In genomic region chr9:124339603-124340146, GRCh38 we compare ENCODE assay signal across 15 cellular contexts.
DNase-seq lines count a peak whose midpoint lies in the region; FAIRE-seq and TF ChIP-seq lines count a peak whose summit lies in the region.
"Had no signal": no experiment of that assay in that cellular context is flagged by ENCODE, and none has a peak within 500 bp of the region (broad histone marks: within the 10 kb centered on the region; RNA-seq: fewer than 3 reads in every experiment).

No MANE protein-coding gene starts in this region.

- TF ChIP-seq CTCF in RWPE1 (conservative IDR thresholded peaks at IDR 0.05; ENCODE audit: low read depth) (no peak), kidney (IDR thresholded peaks at IDR 0.05; ENCODE audit: borderline replicate concordance, extremely low read depth, insufficient read depth) (no peak), osteoblast (IDR thresholded peaks at IDR 0.05; ENCODE audit: extremely low read depth, low read depth, low read length) (no peak), coronary artery (IDR thresholded peaks at IDR 0.05) (no peak), MCF 10A (IDR thresholded peaks at IDR 0.05; ENCODE audit: unreplicated experiment) (no peak)

- H3K27me3 ChIP-seq in H7 (ENCODE audit: control insufficient read depth, insufficient read depth, low read length) (no peaks in the 10 kb centered on the region), osteoblast (ENCODE audit: insufficient read depth, low read length) (no peaks in the 10 kb centered on the region)

- intact Hi-C loops in kidney (cut with DNase I) (no loop called here), MCF 10A (cut with micrococcal nuclease) (no loop called here)

- H3K27ac Mint-ChIP-seq in MCF 10A (ENCODE audit: low read depth, unreplicated experiment): no peak overlapping the region

- no peak overlapping the region for H3K4me3 Mint-ChIP-seq in MCF 10A (ENCODE audit: unreplicated experiment)

- no peaks in the 10 kb centered on the region; the same call in none of the 2 replicates for H3K36me3 ChIP-seq in H7 (replicated peaks; ENCODE audit: control insufficient read depth, insufficient read depth, low read length)
- H3K36me3 ChIP-seq in kidney (ENCODE audit: control insufficient read depth in 1 of 2, insufficient read depth in 2 of 2, low read length in 2 of 2): peaks cover 6 to 9% of the 10 kb centered on the region in 2 donors
- peaks cover 85% of the 10 kb centered on the region for H3K36me3 ChIP-seq in osteoblast (ENCODE audit: insufficient read depth, low read length)

- DNase-seq in H7 (peak; percentile 92), RWPE1 (ENCODE audit: low spot score) (no peak), kidney (peak; percentile 65), osteoblast (ENCODE audit: insufficient read length, low spot score, missing footprints) (peak; percentile 60), coronary artery (ENCODE audit: low spot score) (no peak), MCF 10A (ENCODE audit: unreplicated experiment) (no peak), NCI-H1417 treated with DMSO at 0.1 percent for 48 hours (lab: John Stamatoyannopoulos, UW) (no peak)
- DNase-seq: C1 segment of cervical spinal cord, KBM-7, NCI-H1105, NCI-H187, NCI-H446, PC-3, SHP77 had no signal

- FAIRE-seq in kidney (lab: Jason Lieb, UNC): no peak
- FAIRE-seq: GM18507 had no signal

- H3K9me3 ChIP-seq in kidney (ENCODE audit: control insufficient read depth in 1 of 2, low read length in 2 of 2): peaks cover 2 to 5% of the 10 kb centered on the region in 2 donors
- no peaks in the 10 kb centered on the region for H3K9me3 ChIP-seq in osteoblast (ENCODE audit: low read depth, low read length)

- CTCF ChIA-PET in RWPE1 (lab: Yijun Ruan, JAX) (interaction anchor here (0.7 kb wide), 1 partner anchor 931 kb away, joined by 5 read pairs; no protein-coding TSS in a partner anchor), MCF 10A (lab: Yijun Ruan, JAX) (interaction anchor here (0.5 kb wide), 1 partner anchor 48 kb away, joined by 3 read pairs; no protein-coding TSS in a partner anchor)

- H3K27ac ChIP-seq in RWPE1 (peak overlapping the region; percentile 90), kidney (ENCODE audit: low read depth in 2 of 2, low read length in 2 of 2) (no peak overlapping the region), osteoblast (ENCODE audit: low read depth, low read length) (peak overlapping the region; percentile 36), coronary artery (no peak overlapping the region)

- H3K79me2 ChIP-seq in osteoblast (ENCODE audit: insufficient read depth, low read length): peaks cover 37% of the 10 kb centered on the region

- no peak overlapping the region for H2AFZ ChIP-seq in osteoblast (ENCODE audit: low read length)

- H3K4me3 ChIP-seq in H7 (ENCODE audit: insufficient read depth, low read depth, low read length) (no peak overlapping the region), kidney (ENCODE audit: low read length in 2 of 2) (no peak overlapping the region), osteoblast (ENCODE audit: insufficient read depth, low read length) (no peak overlapping the region), coronary artery (no peak overlapping the region)

- peaks cover 41% of the 10 kb centered on the region for H3K36me3 Mint-ChIP-seq in MCF 10A (ENCODE audit: insufficient read depth, unreplicated experiment)

- no peak overlapping the region for H3K9ac ChIP-seq in kidney (ENCODE audit: low read length in 2 of 2)

- POLR2A ChIA-PET in RWPE1 (lab: Yijun Ruan, JAX; ENCODE audit: low non-redundant PET): no interaction called here
- POLR2A ChIA-PET in MCF 10A (lab: Yijun Ruan, JAX): no interaction called here

- peaks cover 33% of the 10 kb centered on the region for H4K20me1 ChIP-seq in osteoblast (ENCODE audit: insufficient read depth, low read length)

- H3K9me3 Mint-ChIP-seq in MCF 10A (ENCODE audit: unreplicated experiment): no peaks in the 10 kb centered on the region

- peaks cover 8% of the 10 kb centered on the region for H3K4me1 Mint-ChIP-seq in MCF 10A (ENCODE audit: insufficient read depth, unreplicated experiment)

- BruUV-seq in MCF 10A (replicated peaks; lab: Mats Ljungman, UMichigan): no TSS peak

- H3K4me2 ChIP-seq in osteoblast (ENCODE audit: insufficient read depth, low read length): no peak overlapping the region

- H3K4me1 ChIP-seq in kidney (ENCODE audit: control insufficient read depth in 1 of 2, insufficient read depth in 1 of 2, low read depth in 1 of 2, low read length in 2 of 2): no peaks in the 10 kb centered on the region
- H3K4me1 ChIP-seq in osteoblast (ENCODE audit: insufficient read depth, low read length): peaks cover 22% of the 10 kb centered on the region

- H3K27me3 Mint-ChIP-seq in MCF 10A (ENCODE audit: insufficient read depth, unreplicated experiment): no peaks in the 10 kb centered on the region

Comparison
In these comparisons a context has a peak if more than half of its experiments do, and no peak if none do; other contexts are left out.
1. DNase-seq: peak in H7 (single experiment), kidney (single experiment) and osteoblast (single experiment); none in RWPE1 (single experiment), coronary artery (single experiment), MCF 10A (single experiment) and NCI-H1417 treated with DMSO at 0.1 percent for 48 hours (single experiment).
2. H3K27ac ChIP-seq: peak in RWPE1 (single experiment) and osteoblast (single experiment); none in kidney (0 of 2) and coronary artery (0 of 2).